ENCODE assay signal across 16 cellular contexts in genomic region chr16:84182680-84183571, GRCh38. TPM values are rescaled to one million over a fixed set of nuclear protein-coding genes. Genes with fewer than 3 reads are reported as not detected.
DNase-seq lines count a peak whose midpoint lies in the region; ATAC-seq and TF ChIP-seq lines count a peak whose summit lies in the region.
"Had no signal": no experiment of that assay in that cellular context is flagged by ENCODE, and none has a peak within 500 bp of the region (broad histone marks: within the 10 kb centered on the region; RNA-seq: fewer than 3 reads in every experiment).

No MANE protein-coding gene starts in this region.

- H3K9me3 ChIP-seq in gastrocnemius medialis: no peaks in the 10 kb centered on the region

- no peak overlapping the region for H3K4me3 Mint-ChIP-seq in CD14-positive monocyte

- no peak for DNase-seq in CD14-positive monocyte (ENCODE audit: low spot score)
- peak; percentile 39 for DNase-seq in H7
- DNase-seq in coronary artery (ENCODE audit: low spot score): peak; percentile 57
- DNase-seq in gastrocnemius medialis: no peak
- no peak for DNase-seq in foreskin fibroblast
- no peak for DNase-seq in epidermal melanocyte (ENCODE audit: insufficient read length, low spot score)
- DNase-seq in kidney glomerular epithelial cell (lab: John Stamatoyannopoulos, UW): no peak
- DNase-seq: AML-193; Calu3; NCI-H1417; NCI-H187 treated with DMSO at 0.1 percent for 48 hours; NK-92 treated with Interleukin-12 subunit alpha and Interleukin-12 subunit beta, amount 100 ng/mL, for 24 hours had no signal

- H3K9me3 Mint-ChIP-seq in CD14-positive monocyte: no peaks in the 10 kb centered on the region
- H3K9me3 Mint-ChIP-seq: IgD-negative memory B cell had no signal

- no peak overlapping the region for H3K4me3 ChIP-seq in H7 (ENCODE audit: insufficient read depth, low read depth, low read length)
- H3K4me3 ChIP-seq in coronary artery: no peak overlapping the region
- no peak overlapping the region for H3K4me3 ChIP-seq in gastrocnemius medialis
- no peak overlapping the region for H3K4me3 ChIP-seq in foreskin fibroblast (ENCODE audit: low read depth in 1 of 2, low read length in 2 of 2)

- H3K36me3 ChIP-seq in H7 (replicated peaks; ENCODE audit: control insufficient read depth, insufficient read depth, low read length) (peaks cover 23% of the 10 kb centered on the region), gastrocnemius medialis (peaks cover 0 to 58% of the 10 kb centered on the region in 2 donors)

- no peak for ATAC-seq in gastrocnemius medialis

- TF ChIP-seq CTCF in CD14-positive monocyte (IDR thresholded peaks at IDR 0.05): no peak
- no peak for TF ChIP-seq CTCF in coronary artery (IDR thresholded peaks at IDR 0.05)
- TF ChIP-seq CTCF in gastrocnemius medialis (IDR thresholded peaks at IDR 0.05 in 4 of 5, conservative IDR thresholded peaks at IDR 0.05 in 1 of 5): no peak
- TF ChIP-seq CTCF in foreskin fibroblast (IDR thresholded peaks at IDR 0.05; ENCODE audit: low read depth, low read length): no peak

- H3K27ac ChIP-seq in coronary artery (no peak overlapping the region), gastrocnemius medialis (peak overlapping the region in 3 of 4 donors; percentile 62 to 82 (median 81))

- no peaks in the 10 kb centered on the region for H3K27me3 ChIP-seq in H7 (ENCODE audit: control insufficient read depth, insufficient read depth, low read length)
- H3K27me3 ChIP-seq in gastrocnemius medialis: no peaks in the 10 kb centered on the region

- intact Hi-C loops in CD14-positive monocyte (cut with micrococcal nuclease) (loop anchor here in 1 of 2 donors (5.0 kb wide), 2 partner anchors 36 to 116 kb away; partner anchors contain the start of genes DNAAF1 and HSDL1), gastrocnemius medialis (cut with DNase I; ENCODE audit: low total_unique reads) (no loop called here)

- H3K27ac Mint-ChIP-seq in CD14-positive monocyte: peak overlapping the region in 4 of 7 donors; percentile 41 to 64 (median 54)
- H3K27ac Mint-ChIP-seq: IgD-negative memory B cell had no signal

- peaks cover 13% of the 10 kb centered on the region for H3K4me1 Mint-ChIP-seq in CD14-positive monocyte

- in situ Hi-C loops in gastrocnemius medialis (cut with MboI; ENCODE audit: low sequenced_read_pairs in 4 of 4): loop anchor here in 3 of 4 donors (10.0 to 25.0 kb wide), 5 partner anchors 96 to 371 kb away; partner anchors contain the start of genes OSGIN1 (in 2 of the 3), HSBP1 (in 1 of the 3) and NECAB2 (in 1 of the 3)

- H3K4me1 ChIP-seq in gastrocnemius medialis: peaks cover 0 to 8% of the 10 kb centered on the region in 2 donors

- no peak for TF ChIP-seq POLR2A in gastrocnemius medialis (IDR thresholded peaks at IDR 0.05)

- peaks cover 64 to 73% of the 10 kb centered on the region in 2 donors for H3K36me3 Mint-ChIP-seq in CD14-positive monocyte

- peaks cover 0 to 2% (median 1%) of the 10 kb centered on the region in 3 donors for H3K27me3 Mint-ChIP-seq in CD14-positive monocyte (ENCODE audit: low read depth in 3 of 3)
- H3K27me3 Mint-ChIP-seq: IgD-negative memory B cell had no signal

RNA-seq across cellular contexts. Expression of gene TAF1C, which starts 3.9 kb away (rescaled TPM):
- 1 to 10 TPM; 4.0 to 4.5 TPM for polyA plus RNA-seq in CD14-positive monocyte
- 38.8 and 51.9 TPM in 2 replicates for total RNA-seq in H7 (2014; rRNA removed; shearing (Covaris generic))
- 10 to 100 TPM in 3 of 4 donors, 1 to 10 TPM in 1; 6.8 to 35.5 (median 12.3) TPM for total RNA-seq in gastrocnemius medialis

RNA-seq across cellular contexts. Expression of gene ADAD2, which starts 8.0 kb away (rescaled TPM):
- not detected for polyA plus RNA-seq in CD14-positive monocyte
- 0.78 TPM in 1 of 2 replicates, not detected in the other for total RNA-seq in H7 (2014; rRNA removed; shearing (Covaris generic))
- not detected for total RNA-seq in gastrocnemius medialis
- total RNA-seq: Calu3, HT-29, OCI-LY7, RPMI7951 had no signal
- polyA plus RNA-seq: IgD-negative memory B cell had no signal

RNA-seq across cellular contexts. Expression of gene DNAAF1, which starts 37.8 kb away (rescaled TPM):
- polyA plus RNA-seq in CD14-positive monocyte: under 1 TPM in 1 of 2 donors, not detected in 1; 0.23 TPM
- 0.07 TPM in 1 of 2 replicates, not detected in the other for total RNA-seq in H7 (2014; rRNA removed; shearing (Covaris generic))
- not detected for total RNA-seq in gastrocnemius medialis
- total RNA-seq: Calu3, RPMI7951 had no signal
- polyA plus RNA-seq: IgD-negative memory B cell had no signal

RNA-seq across cellular contexts. Expression of gene HSDL1, which starts 37.9 kb away (rescaled TPM):
- polyA plus RNA-seq in CD14-positive monocyte: 1 to 10 TPM; 7.3 to 8.0 TPM
- 44.5 and 53.5 TPM in 2 replicates for total RNA-seq in H7 (2014; rRNA removed; shearing (Covaris generic))
- 10 to 100 TPM; 20.2 to 26.8 (median 22.6) TPM for total RNA-seq in gastrocnemius medialis

RNA-seq across cellular contexts. Expression of gene KCNG4, which starts 56.9 kb away (rescaled TPM):
- polyA plus RNA-seq in CD14-positive monocyte: not detected
- total RNA-seq in H7 (2014; rRNA removed; shearing (Covaris generic)): not detected in 2 replicates
- total RNA-seq in gastrocnemius medialis: not detected
- total RNA-seq: Calu3, HT-29, OCI-LY7, RPMI7951 had no signal
- polyA plus RNA-seq: IgD-negative memory B cell had no signal

Comparison
In these comparisons a context has a peak if more than half of its experiments do, and no peak if none do; other contexts are left out.
1. DNase-seq: peak in H7 (single experiment) and coronary artery (single experiment); none in CD14-positive monocyte (single experiment), gastrocnemius medialis (0 of 2), foreskin fibroblast (0 of 2), epidermal melanocyte (single experiment) and kidney glomerular epithelial cell (single experiment).
2. H3K27ac ChIP-seq: peak in gastrocnemius medialis (3 of 4); none in coronary artery (0 of 2).